27 cellular contexts compared by ENCODE assay signal in the genomic region with DNA sequence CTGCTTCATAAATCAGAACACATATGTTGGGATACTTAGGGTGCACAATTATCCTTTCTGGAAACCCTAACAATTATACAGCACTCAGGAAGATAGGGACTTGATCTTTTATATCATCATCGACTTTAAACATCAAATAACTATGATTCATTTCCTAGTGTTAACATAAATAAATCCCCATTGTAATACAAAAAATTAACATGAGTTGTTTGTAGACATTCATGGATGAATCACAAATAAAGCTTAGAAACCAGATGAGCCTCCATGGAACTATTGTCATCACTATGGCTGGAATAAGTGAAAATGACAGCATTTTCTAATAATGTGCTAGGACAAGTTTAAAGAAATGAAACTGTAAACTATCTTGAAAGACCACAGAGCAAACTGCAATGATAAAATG.
DNase-seq lines count a peak whose midpoint lies in the region; ATAC-seq, FAIRE-seq and TF ChIP-seq lines count a peak whose summit lies in the region.
"Had no signal": no experiment of that assay in that cellular context is flagged by ENCODE, and none has a peak within 500 bp of the region (broad histone marks: within the 10 kb centered on the region; RNA-seq: fewer than 3 reads in every experiment).

No MANE protein-coding gene starts in this region.

- H3K36me3 ChIP-seq in bronchial epithelial cell (ENCODE audit: control insufficient read depth, insufficient read depth, low read length) (no peaks in the 10 kb centered on the region), vagina (no peaks in the 10 kb centered on the region)
- H3K36me3 ChIP-seq: BE2C, BLaER1 had no signal

- TF ChIP-seq POLR2A in vagina (IDR thresholded peaks at IDR 0.05), result no peak

- intact Hi-C loops in vagina (cut with DNase I), result no loop called here

- H3K4me1 ChIP-seq in foreskin keratinocyte (peaks cover 21% of the 10 kb centered on the region), vagina (no peaks in the 10 kb centered on the region)
- H3K4me1 ChIP-seq: BLaER1 had no signal

- H3K27me3 ChIP-seq in bronchial epithelial cell (ENCODE audit: control insufficient read depth, insufficient read depth, low read length) (no peaks in the 10 kb centered on the region), foreskin keratinocyte (no peaks in the 10 kb centered on the region), vagina (no peaks in the 10 kb centered on the region)
- H3K27me3 ChIP-seq: BE2C, BLaER1 had no signal

- H3K27ac ChIP-seq in foreskin keratinocyte (no peak overlapping the region), vagina (no peak overlapping the region)
- H3K27ac ChIP-seq: BLaER1 had no signal

- no peak overlapping the region for H3K4me3 ChIP-seq in bronchial epithelial cell (ENCODE audit: low read depth, low read length)
- no peak overlapping the region for H3K4me3 ChIP-seq in vagina
- H3K4me3 ChIP-seq: BLaER1 had no signal

- no peaks in the 10 kb centered on the region for H3K9me3 ChIP-seq in vagina
- H3K9me3 ChIP-seq: BE2C, BLaER1 had no signal

- FAIRE-seq in bronchial epithelial cell (lab: Jason Lieb, UNC), result no peak
- FAIRE-seq: A204.1, GM12891, GM19239 had no signal

- ATAC-seq in foreskin keratinocyte, result peak; percentile 57
- ATAC-seq in GM21717 (IDR thresholded peaks at IDR 0.05; ENCODE audit: unreplicated experiment), result no peak
- no peak for ATAC-seq in HG02588 (IDR thresholded peaks at IDR 0.05; ENCODE audit: unreplicated experiment)

- TF ChIP-seq CTCF in bronchial epithelial cell (IDR thresholded peaks at IDR 0.05; ENCODE audit: insufficient read depth, low read length, severe bottlenecking) (no peak), foreskin keratinocyte (conservative IDR thresholded peaks at IDR 0.05) (no peak), vagina (IDR thresholded peaks at IDR 0.05) (no peak)

- DNase-seq in HCEC 1CT (peak; percentile 32), M059J (ENCODE audit: low read depth) (peak; percentile 15), bronchial epithelial cell (ENCODE audit: low read depth) (peak; percentile 62), foreskin keratinocyte (peak in 1 of 2 donors; percentile 26), dermis blood vessel endothelial cell (no peak), vagina (ENCODE audit: extremely low spot score in 2 of 2) (no peak)
- DNase-seq: 8988T; ACHN; BE2C; C1 segment of cervical spinal cord; CD4-positive, alpha-beta memory T cell; CD4-positive, CD25-positive, alpha-beta regulatory T cell; CD8-positive, alpha-beta memory T cell; COR-L47; DMS 273 treated with DMSO at 0.1 percent for 48 hours; DMS153; DMS53; DMS79; DND-41; EL; GDM1 had no signal

Comparison
In these comparisons a context has a peak if more than half of its experiments do, and no peak if none do; other contexts are left out.
1. DNase-seq: peak in HCEC 1CT (single experiment), M059J (single experiment) and bronchial epithelial cell (single experiment); none in dermis blood vessel endothelial cell (single experiment) and vagina (0 of 2).